In the genomic region with DNA sequence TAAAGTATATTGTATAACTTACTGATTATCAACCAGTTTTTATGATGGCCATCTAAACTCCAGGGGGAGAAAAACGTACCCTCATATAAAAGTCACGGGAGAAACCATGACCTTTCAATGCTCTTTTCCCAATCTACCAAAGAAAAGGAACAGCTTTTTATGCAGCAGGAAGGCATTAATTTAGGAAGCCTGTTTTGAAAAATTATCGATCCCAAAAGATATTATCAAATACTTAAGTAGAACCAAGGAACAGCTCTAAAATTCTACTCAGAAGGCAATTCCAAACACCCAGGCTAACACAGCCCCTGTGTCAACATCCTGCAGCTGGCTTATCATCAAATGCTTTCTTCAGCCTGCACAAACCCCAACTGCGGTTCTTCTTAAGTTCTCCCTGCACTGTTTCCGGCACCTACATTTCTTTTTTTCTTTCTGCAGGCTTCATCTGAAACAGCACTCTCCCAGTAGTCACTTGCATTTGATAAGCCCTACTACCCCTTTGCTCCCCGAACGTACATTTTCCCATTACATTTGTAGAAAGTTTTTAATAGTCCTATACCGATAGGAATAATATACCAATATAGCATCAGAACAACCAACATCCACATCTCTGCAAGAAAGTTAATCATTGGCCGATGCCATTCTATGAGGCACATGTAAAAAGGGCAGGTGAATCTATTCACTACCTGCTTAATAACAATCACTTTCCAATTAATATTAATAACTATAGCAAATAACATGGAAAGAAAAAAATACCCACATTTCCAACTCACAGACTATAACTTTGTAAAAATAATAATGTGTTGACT, we compare ENCODE assay signal across 8 cellular contexts. TPM values are rescaled to one million over a fixed set of nuclear protein-coding genes. Genes with fewer than 3 reads are reported as not detected.
A peak's percentile ranks its signal among the peaks of the same experiment; 100 is the strongest.
DNase-seq lines count a peak whose midpoint lies in the region; ATAC-seq and TF ChIP-seq lines count a peak whose summit lies in the region.

No MANE protein-coding gene starts in this region.

- TF ChIP-seq POLR2A in gastrocnemius medialis (IDR thresholded peaks at IDR 0.05): no peak

- H3K27me3 ChIP-seq in CD8-positive, alpha-beta T cell (ENCODE audit: insufficient read depth, low read length): no peaks in the 10 kb centered on the region
- H3K27me3 ChIP-seq in mesendoderm (ENCODE audit: insufficient read depth, low read length, poor library complexity) (no peaks in the 10 kb centered on the region), gastrocnemius medialis (no peaks in the 10 kb centered on the region)

- intact Hi-C loops in CD8-positive, alpha-beta T cell (cut with DNase I, micrococcal nuclease): loop anchor here (1.0 to 5.0 kb wide), 7 partner anchors 9 to 229 kb away; no protein-coding TSS in a partner anchor
- intact Hi-C loops in gastrocnemius medialis (cut with DNase I; ENCODE audit: low total_unique reads): no loop called here

- H3K4ac ChIP-seq in mesendoderm (ENCODE audit: low read depth, low read length): no peak overlapping the region

- peaks cover 5% of the 10 kb centered on the region for H3K36me3 Mint-ChIP-seq in CD8-positive, alpha-beta T cell
- peaks cover 5% of the 10 kb centered on the region for H3K36me3 Mint-ChIP-seq in activated CD4-positive, alpha-beta memory T cell treated with anti-CD3 and anti-CD28 coated beads, Interleukin-2, amount 10 ng/mL, durations not matched to agents 7 days and 5 days (ENCODE audit: low read depth)
- H3K36me3 Mint-ChIP-seq in naive thymus-derived CD8-positive, alpha-beta T cell: no peaks in the 10 kb centered on the region

- H2AK5ac ChIP-seq in mesendoderm (ENCODE audit: low read length): no peak overlapping the region

- no peak overlapping the region for H2BK5ac ChIP-seq in mesendoderm (ENCODE audit: low read length)

- H3K9me3 ChIP-seq in CD8-positive, alpha-beta T cell (ENCODE audit: low read length): no peaks in the 10 kb centered on the region
- no peaks in the 10 kb centered on the region for H3K9me3 ChIP-seq in gastrocnemius medialis

- no peak overlapping the region for H4K8ac ChIP-seq in mesendoderm (ENCODE audit: low read depth, low read length)

- no peak overlapping the region for H2BK120ac ChIP-seq in mesendoderm (ENCODE audit: low read depth, low read length)

- H3K4me1 Mint-ChIP-seq in CD8-positive, alpha-beta T cell (ENCODE audit: low read depth): peaks cover 83% of the 10 kb centered on the region
- H3K4me1 Mint-ChIP-seq in activated CD4-positive, alpha-beta memory T cell treated with anti-CD3 and anti-CD28 coated beads, Interleukin-2, amount 10 ng/mL, durations not matched to agents 7 days and 5 days: peaks cover 75% of the 10 kb centered on the region
- peaks cover 38 to 93% (median 79%) of the 10 kb centered on the region in 4 donors for H3K4me1 Mint-ChIP-seq in naive thymus-derived CD8-positive, alpha-beta T cell

- peak overlapping the region; percentile 79 for H3K4me3 Mint-ChIP-seq in CD8-positive, alpha-beta T cell
- H3K4me3 Mint-ChIP-seq in activated CD4-positive, alpha-beta memory T cell treated with anti-CD3 and anti-CD28 coated beads, Interleukin-2, amount 10 ng/mL, durations not matched to agents 7 days and 5 days: peak overlapping the region; percentile 77
- H3K4me3 Mint-ChIP-seq in naive thymus-derived CD8-positive, alpha-beta T cell: peak overlapping the region; percentile 77 to 93 (median 88)

- no peak overlapping the region for H2BK15ac ChIP-seq in mesendoderm (replicated peaks; ENCODE audit: low read depth)

- CTCF ChIA-PET in CD8-positive, alpha-beta T cell (lab: Charles Lee): interaction anchor here (0.6 to 2.2 kb wide), 8 partner anchors 11 to 92 kb away, joined by 3 to 19 read pairs (median 4); no protein-coding TSS in a partner anchor
- CTCF ChIA-PET in activated CD4-positive, alpha-beta memory T cell treated with anti-CD3 and anti-CD28 coated beads, Interleukin-2, amount 10 ng/mL, durations not matched to agents 7 days and 5 days (lab: Charles Lee): interaction anchor here (0.9 to 1.8 kb wide), 6 partner anchors 9 to 17 kb away, joined by 3 to 5 read pairs (median 4); no protein-coding TSS in a partner anchor

- H3K27me3 Mint-ChIP-seq in CD8-positive, alpha-beta T cell (ENCODE audit: low read depth): no peaks in the 10 kb centered on the region
- no peaks in the 10 kb centered on the region for H3K27me3 Mint-ChIP-seq in activated CD4-positive, alpha-beta memory T cell treated with anti-CD3 and anti-CD28 coated beads, Interleukin-2, amount 10 ng/mL, durations not matched to agents 7 days and 5 days
- H3K27me3 Mint-ChIP-seq in naive thymus-derived CD8-positive, alpha-beta T cell: no peaks in the 10 kb centered on the region

- H3K23ac ChIP-seq in mesendoderm (ENCODE audit: low read length): no peak overlapping the region

- H3K27ac Mint-ChIP-seq in CD8-positive, alpha-beta T cell: peak overlapping the region; percentile 90
- peak overlapping the region; percentile 92 for H3K27ac Mint-ChIP-seq in activated CD4-positive, alpha-beta memory T cell treated with anti-CD3 and anti-CD28 coated beads, Interleukin-2, amount 10 ng/mL, durations not matched to agents 7 days and 5 days
- peak overlapping the region; percentile 85 to 96 (median 90) for H3K27ac Mint-ChIP-seq in naive thymus-derived CD8-positive, alpha-beta T cell

- H3K27ac ChIP-seq in CD8-positive, alpha-beta T cell (ENCODE audit: low read depth, low read length): peak overlapping the region; percentile 41
- H3K27ac ChIP-seq in mesendoderm (ENCODE audit: low read depth, low read length) (no peak overlapping the region), gastrocnemius medialis (no peak overlapping the region)

- H4K5ac ChIP-seq in mesendoderm (ENCODE audit: low read length): no peak overlapping the region

- H3K79me2 ChIP-seq in mesendoderm (ENCODE audit: control insufficient read depth, insufficient read depth, low read length): peaks cover 8% of the 10 kb centered on the region

- no peak overlapping the region for H3K18ac ChIP-seq in mesendoderm (ENCODE audit: low read length)

- ATAC-seq in CD8-positive, alpha-beta T cell: peak; percentile 84
- ATAC-seq in GM19397 (IDR thresholded peaks at IDR 0.05; ENCODE audit: unreplicated experiment) (peak; percentile 83), HG03432 (IDR thresholded peaks at IDR 0.05; ENCODE audit: unreplicated experiment) (peak; percentile 63), gastrocnemius medialis (no peak)
- ATAC-seq in naive thymus-derived CD8-positive, alpha-beta T cell: peak; percentile 86 to 91

- POLR2A ChIA-PET in CD8-positive, alpha-beta T cell (lab: Charles Lee): interaction anchor here (0.7 to 2.1 kb wide), 14 partner anchors 10 to 64 kb away, joined by 3 to 36 read pairs (median 4); no protein-coding TSS in a partner anchor
- POLR2A ChIA-PET in activated CD4-positive, alpha-beta memory T cell treated with anti-CD3 and anti-CD28 coated beads, Interleukin-2, amount 10 ng/mL, durations not matched to agents 7 days and 5 days (lab: Charles Lee): interaction anchor here (0.6 to 8.5 kb wide), 19 partner anchors 9 to 665 kb away, joined by 3 to 56 read pairs (median 6); a partner anchor contains a TSS
- POLR2A ChIA-PET in naive thymus-derived CD8-positive, alpha-beta T cell (lab: Charles Lee): interaction anchor here (0.6 to 10.5 kb wide), 16 partner anchors 10 to 345 kb away, joined by 3 to 98 read pairs (median 4); a partner anchor contains a TSS

- TF ChIP-seq CTCF in CD8-positive, alpha-beta T cell (IDR thresholded peaks at IDR 0.05): no peak
- no peak for TF ChIP-seq CTCF in gastrocnemius medialis (IDR thresholded peaks at IDR 0.05 in 4 of 5, conservative IDR thresholded peaks at IDR 0.05 in 1 of 5)

- H3K56ac ChIP-seq in mesendoderm (ENCODE audit: low read length): no peak overlapping the region

- H3K9ac ChIP-seq in mesendoderm (ENCODE audit: low read length): no peak overlapping the region

- peak overlapping the region; percentile 42 for H3K4me3 ChIP-seq in CD8-positive, alpha-beta T cell (ENCODE audit: low read depth, low read length)
- no peak overlapping the region for H3K4me3 ChIP-seq in mesendoderm (ENCODE audit: low read length)
- no peak overlapping the region for H3K4me3 ChIP-seq in gastrocnemius medialis

- no peak overlapping the region for H3K4me2 ChIP-seq in mesendoderm (ENCODE audit: low read length)

- H3K4me1 ChIP-seq in CD8-positive, alpha-beta T cell (ENCODE audit: insufficient read depth, low read length): peaks cover 87% of the 10 kb centered on the region
- H3K4me1 ChIP-seq in mesendoderm (ENCODE audit: control insufficient read depth, low read depth, low read length) (no peaks in the 10 kb centered on the region), gastrocnemius medialis (no peaks in the 10 kb centered on the region)

- H3K9me3 Mint-ChIP-seq in CD8-positive, alpha-beta T cell: no peaks in the 10 kb centered on the region
- no peaks in the 10 kb centered on the region for H3K9me3 Mint-ChIP-seq in activated CD4-positive, alpha-beta memory T cell treated with anti-CD3 and anti-CD28 coated beads, Interleukin-2, amount 10 ng/mL, durations not matched to agents 7 days and 5 days
- no peaks in the 10 kb centered on the region for H3K9me3 Mint-ChIP-seq in naive thymus-derived CD8-positive, alpha-beta T cell

- H3K36me3 ChIP-seq in CD8-positive, alpha-beta T cell (ENCODE audit: insufficient read depth, low read length): no peaks in the 10 kb centered on the region
- H3K36me3 ChIP-seq in mesendoderm (ENCODE audit: control insufficient read depth, insufficient read depth, low read length) (no peaks in the 10 kb centered on the region), gastrocnemius medialis (no peaks in the 10 kb centered on the region)

- no CpG with 5 or more reads among the region's 9 CpGs for WGBS in mesendoderm (ENCODE audit: extremely low coverage, insufficient coverage, low lambda C conversion rate)

- DNase-seq in CD8-positive, alpha-beta T cell: peak; percentile 30 to 79 (median 66)
- DNase-seq in activated CD4-positive, alpha-beta memory T cell treated with anti-CD3 and anti-CD28 coated beads, Interleukin-2, amount 10 ng/mL, durations not matched to agents 7 days and 5 days: peak; percentile 67
- DNase-seq in naive thymus-derived CD8-positive, alpha-beta T cell: peak; percentile 16 to 91 (median 76)
- no peak for DNase-seq in mesendoderm
- no peak for DNase-seq in NCI-H1105 treated with DMSO at 0.1 percent for 48 hours (lab: John Stamatoyannopoulos, UW)
- DNase-seq in gastrocnemius medialis: no peak

- peaks cover 6% of the 10 kb centered on the region for H3K79me1 ChIP-seq in mesendoderm (ENCODE audit: low read length)

- in situ Hi-C loops in gastrocnemius medialis (cut with MboI; ENCODE audit: low sequenced_read_pairs in 4 of 4): no loop called here

RNA-seq across cellular contexts. Expression of a gene that starts 47.9 kb away (rescaled TPM):
- total RNA-seq in CD8-positive, alpha-beta T cell: 10 to 100 TPM; 82.5 to 89.5 TPM
- total RNA-seq in activated CD4-positive, alpha-beta memory T cell treated with anti-CD3 and anti-CD28 coated beads, Interleukin-2, amount 10 ng/mL, durations not matched to agents 7 days and 5 days: 100 to 1,000 TPM; 126 to 137 TPM
- total RNA-seq in naive thymus-derived CD8-positive, alpha-beta T cell: 100 to 1,000 TPM; 152 to 169 TPM
- 10 to 100 TPM; 54.3 to 77.5 (median 59.9) TPM for polyA plus RNA-seq in naive thymus-derived CD8-positive, alpha-beta T cell
- 12.9 TPM for polyA plus RNA-seq in mesendoderm (2013, experiment 1 of 2)
- 12.4 TPM for polyA plus RNA-seq in mesendoderm (2013, experiment 2 of 2)
- total RNA-seq in gastrocnemius medialis: 1 to 10 TPM; 3.9 to 7.5 (median 4.7) TPM

Comparison
In these comparisons a context has a peak if more than half of its experiments do, and no peak if none do; other contexts are left out.
1. ATAC-seq: peak in CD8-positive, alpha-beta T cell (single experiment), GM19397 (single experiment), HG03432 (single experiment) and naive thymus-derived CD8-positive, alpha-beta T cell (2 of 2); none in gastrocnemius medialis (0 of 2).
2. DNase-seq: peak in CD8-positive, alpha-beta T cell (7 of 7), activated CD4-positive, alpha-beta memory T cell treated with anti-CD3 and anti-CD28 coated beads, Interleukin-2, amount 10 ng/mL, durations not matched to agents 7 days and 5 days (single experiment) and naive thymus-derived CD8-positive, alpha-beta T cell (10 of 10); none in mesendoderm (single experiment), NCI-H1105 treated with DMSO at 0.1 percent for 48 hours (single experiment) and gastrocnemius medialis (0 of 2).
3. RNA of a gene that starts 47.9 kb away (total RNA-seq): 152 to 169 TPM in naive thymus-derived CD8-positive, alpha-beta T cell, 126 to 137 TPM in activated CD4-positive, alpha-beta memory T cell treated with anti-CD3 and anti-CD28 coated beads, Interleukin-2, amount 10 ng/mL, durations not matched to agents 7 days and 5 days and 82.5 to 89.5 TPM in CD8-positive, alpha-beta T cell; 3.9 to 7.5 TPM in gastrocnemius medialis; every median in the first group is over 4 times any median in the second.
4. Peak in every context shown above with its lines, with median percentiles within 50 percentile points of each other: H3K27ac Mint-ChIP-seq and H3K4me3 Mint-ChIP-seq.